16 cellular contexts compared by ENCODE assay signal in the genomic region with DNA sequence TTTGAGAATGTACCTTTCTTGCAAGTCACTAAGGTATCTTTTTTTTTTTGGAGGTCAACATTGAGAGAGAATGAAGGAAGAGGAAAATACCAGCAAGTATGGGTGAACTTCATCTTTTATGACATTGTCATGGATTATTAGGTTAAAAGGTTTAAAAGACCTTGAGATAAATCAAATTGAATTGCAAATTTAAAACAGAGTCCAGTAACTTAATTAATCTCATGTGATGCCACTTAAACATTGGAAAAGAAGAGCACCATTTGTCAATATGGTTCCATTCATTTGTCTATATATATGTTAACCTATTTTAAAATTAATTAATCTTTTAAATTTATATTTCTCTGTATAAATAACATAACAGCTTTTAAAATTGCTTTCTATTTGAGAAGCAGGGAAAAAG.
A peak's percentile ranks its signal among the peaks of the same experiment; 100 is the strongest.
DNase-seq lines count a peak whose midpoint lies in the region; ATAC-seq and TF ChIP-seq lines count a peak whose summit lies in the region.
"Had no signal": no experiment of that assay in that cellular context is flagged by ENCODE, and none has a peak within 500 bp of the region (broad histone marks: within the 10 kb centered on the region; RNA-seq: fewer than 3 reads in every experiment).

No MANE protein-coding gene starts in this region.

- peaks cover 63% of the 10 kb centered on the region for H3K4me1 ChIP-seq in A673 (ENCODE audit: insufficient read depth, low read length, poor library complexity, severe bottlenecking)
- H3K4me1 ChIP-seq in HUES6 (ENCODE audit: control insufficient read depth, insufficient read depth, low read length) = peaks cover 9% of the 10 kb centered on the region; the same call in 1 of the 2 replicates
- H3K4me1 ChIP-seq in SJSA1 (replicated peaks) = peaks cover 54% of the 10 kb centered on the region
- no peaks in the 10 kb centered on the region for H3K4me1 ChIP-seq in CD4-positive, alpha-beta memory T cell (ENCODE audit: insufficient read depth, low read length)

- H3K36me3 Mint-ChIP-seq in WTC11 = no peaks in the 10 kb centered on the region
- no peaks in the 10 kb centered on the region for H3K36me3 Mint-ChIP-seq in CD4-positive, alpha-beta memory T cell
- H3K36me3 Mint-ChIP-seq: CD8-positive, alpha-beta T cell had no signal

- H3K9me3 ChIP-seq in A673 (ENCODE audit: low read depth, low read length, poor library complexity, severe bottlenecking) = no peaks in the 10 kb centered on the region
- H3K9me3 ChIP-seq in HUES6 (ENCODE audit: control insufficient read depth, insufficient read depth, low read depth, low read length) = no peaks in the 10 kb centered on the region
- H3K9me3 ChIP-seq in SJSA1 (replicated peaks) = no peaks in the 10 kb centered on the region
- H3K9me3 ChIP-seq in CD4-positive, alpha-beta memory T cell (ENCODE audit: control insufficient read depth in 1 of 2, low read length in 2 of 2) = no peaks in the 10 kb centered on the region

- CTCF ChIA-PET in A673 (lab: Charles Lee) = no interaction called here
- CTCF ChIA-PET in WTC11 (lab: Charles Lee) = no interaction called here
- CTCF ChIA-PET in CD4-positive, alpha-beta memory T cell (lab: Charles Lee; ENCODE audit: partially characterized antibody) = no interaction called here

- H3K4me3 ChIP-seq in A673 (ENCODE audit: low read depth, low read length, poor library complexity, severe bottlenecking) (no peak overlapping the region), HUES6 (ENCODE audit: low read depth, low read length) (no peak overlapping the region), SJSA1 (no peak overlapping the region)
- H3K4me3 ChIP-seq in CD4-positive, alpha-beta memory T cell (ENCODE audit: low read length in 2 of 2) = no peak overlapping the region

- DNase-seq in A673 (ENCODE audit: low spot score) (no peak), SJSA1 (ENCODE audit: low read depth in 1 of 2, low spot score in 2 of 2) (no peak), WTC11 (ENCODE audit: low spot score) (no peak)
- no peak for DNase-seq in activated naive CD4-positive, alpha-beta T cell treated with anti-CD3 and anti-CD28 coated beads, Interleukin-2, amount 50 U/mL, for 16 hours
- DNase-seq in CD4-positive, alpha-beta memory T cell = no peak
- DNase-seq: C1 segment of cervical spinal cord; CD8-positive, alpha-beta T cell; COR-L47; DMS153; DMS79 treated with DMSO at 0.1 percent for 48 hours; EL had no signal

- no peak for TF ChIP-seq CTCF in A673 (conservative IDR thresholded peaks at IDR 0.05; ENCODE audit: low read depth, low read length)
- TF ChIP-seq CTCF in WTC11 (IDR thresholded peaks at IDR 0.05) = no peak

- peak overlapping the region; percentile 76 for H3K27ac Mint-ChIP-seq in WTC11
- H3K27ac Mint-ChIP-seq in CD4-positive, alpha-beta memory T cell = no peak overlapping the region
- H3K27ac Mint-ChIP-seq: B cell; CD8-positive, alpha-beta T cell had no signal

- intact Hi-C loops in A673 (cut with micrococcal nuclease; ENCODE audit: unreplicated experiment) = no loop called here
- intact Hi-C loops in CD4-positive, alpha-beta memory T cell (cut with micrococcal nuclease) = no loop called here

- H3K36me3 ChIP-seq in A673 (ENCODE audit: insufficient read depth, low read length, poor library complexity, severe bottlenecking) (no peaks in the 10 kb centered on the region), HUES6 (ENCODE audit: control insufficient read depth, insufficient read depth, low read length) (no peaks in the 10 kb centered on the region), SJSA1 (no peaks in the 10 kb centered on the region)
- no peaks in the 10 kb centered on the region for H3K36me3 ChIP-seq in CD4-positive, alpha-beta memory T cell (ENCODE audit: insufficient read depth, low read length)

- H3K27me3 ChIP-seq in A673 (replicated peaks; ENCODE audit: insufficient read depth, low read depth, low read length, poor library complexity) = no peaks in the 10 kb centered on the region
- no peaks in the 10 kb centered on the region for H3K27me3 ChIP-seq in HUES6 (ENCODE audit: control insufficient read depth, insufficient read depth, low read length)
- H3K27me3 ChIP-seq in SJSA1 (replicated peaks) = no peaks in the 10 kb centered on the region
- no peaks in the 10 kb centered on the region for H3K27me3 ChIP-seq in CD4-positive, alpha-beta memory T cell (ENCODE audit: insufficient read depth, low read length)

- no peaks in the 10 kb centered on the region for H3K27me3 Mint-ChIP-seq in WTC11 (ENCODE audit: low read depth)
- H3K27me3 Mint-ChIP-seq in CD4-positive, alpha-beta memory T cell = peaks cover 1 to 9% of the 10 kb centered on the region in 2 donors

- POLR2A ChIA-PET in A673 (lab: Charles Lee; ENCODE audit: low non-redundant PET) = no interaction called here
- POLR2A ChIA-PET in WTC11 (lab: Charles Lee) = interaction anchor here (0.7 to 0.8 kb wide), 2 partner anchors 305 to 354 kb away, joined by 3 read pairs; no protein-coding TSS in a partner anchor
- POLR2A ChIA-PET in CD4-positive, alpha-beta memory T cell (lab: Charles Lee; ENCODE audit: partially characterized antibody) = no interaction called here

- H3K9ac ChIP-seq in HUES6 (ENCODE audit: low read length) = no peak overlapping the region

- H3K4me1 Mint-ChIP-seq in WTC11 = peaks cover 33% of the 10 kb centered on the region
- H3K4me1 Mint-ChIP-seq in CD4-positive, alpha-beta memory T cell = no peaks in the 10 kb centered on the region
- H3K4me1 Mint-ChIP-seq: B cell had no signal

- H3K9me3 Mint-ChIP-seq in WTC11 = no peaks in the 10 kb centered on the region
- H3K9me3 Mint-ChIP-seq in CD4-positive, alpha-beta memory T cell = peaks cover 0 to 3% (median 0%) of the 10 kb centered on the region in 8 donors
- H3K9me3 Mint-ChIP-seq: CD8-positive, alpha-beta T cell had no signal

- H3K27ac ChIP-seq in A673 (ENCODE audit: low read depth, low read length, poor library complexity, severe bottlenecking) = peak overlapping the region; percentile 65
- peak overlapping the region; percentile 46; the same call in 1 of the 2 replicates for H3K27ac ChIP-seq in HUES6 (ENCODE audit: low read depth, low read length)
- H3K27ac ChIP-seq in SJSA1 = peak overlapping the region; percentile 15; the same call in 1 of the 2 replicates
- no peak overlapping the region for H3K27ac ChIP-seq in CD4-positive, alpha-beta memory T cell (ENCODE audit: low read depth, low read length)

- BruUV-seq in A673 (replicated peaks; lab: Mats Ljungman, UMichigan) = no TSS peak

- no peak for ATAC-seq in WTC11
- ATAC-seq in HG02973 (IDR thresholded peaks at IDR 0.05; ENCODE audit: unreplicated experiment) = no peak
- no peak for ATAC-seq in GM21717 (IDR thresholded peaks at IDR 0.05; ENCODE audit: unreplicated experiment)
- ATAC-seq: CD8-positive, alpha-beta T cell; HepG2 had no signal

- no peak overlapping the region for H3K4me3 Mint-ChIP-seq in WTC11
- no peak overlapping the region for H3K4me3 Mint-ChIP-seq in CD4-positive, alpha-beta memory T cell
- H3K4me3 Mint-ChIP-seq: B cell; CD8-positive, alpha-beta T cell had no signal

TF ChIP-seq in WTC11, 78 proteins besides CTCF, POLR2A, EP300 and RAD21 (continues in another document):
- TF ChIP-seq, protein P1, sequence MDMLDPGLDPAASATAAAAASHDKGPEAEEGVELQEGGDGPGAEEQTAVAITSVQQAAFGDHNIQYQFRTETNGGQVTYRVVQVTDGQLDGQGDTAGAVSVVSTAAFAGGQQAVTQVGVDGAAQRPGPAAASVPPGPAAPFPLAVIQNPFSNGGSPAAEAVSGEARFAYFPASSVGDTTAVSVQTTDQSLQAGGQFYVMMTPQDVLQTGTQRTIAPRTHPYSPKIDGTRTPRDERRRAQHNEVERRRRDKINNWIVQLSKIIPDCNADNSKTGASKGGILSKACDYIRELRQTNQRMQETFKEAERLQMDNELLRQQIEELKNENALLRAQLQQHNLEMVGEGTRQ (CRISPR knock-in tag; IDR thresholded peaks at IDR 0.05) = no peak
- TF ChIP-seq, protein P2, sequence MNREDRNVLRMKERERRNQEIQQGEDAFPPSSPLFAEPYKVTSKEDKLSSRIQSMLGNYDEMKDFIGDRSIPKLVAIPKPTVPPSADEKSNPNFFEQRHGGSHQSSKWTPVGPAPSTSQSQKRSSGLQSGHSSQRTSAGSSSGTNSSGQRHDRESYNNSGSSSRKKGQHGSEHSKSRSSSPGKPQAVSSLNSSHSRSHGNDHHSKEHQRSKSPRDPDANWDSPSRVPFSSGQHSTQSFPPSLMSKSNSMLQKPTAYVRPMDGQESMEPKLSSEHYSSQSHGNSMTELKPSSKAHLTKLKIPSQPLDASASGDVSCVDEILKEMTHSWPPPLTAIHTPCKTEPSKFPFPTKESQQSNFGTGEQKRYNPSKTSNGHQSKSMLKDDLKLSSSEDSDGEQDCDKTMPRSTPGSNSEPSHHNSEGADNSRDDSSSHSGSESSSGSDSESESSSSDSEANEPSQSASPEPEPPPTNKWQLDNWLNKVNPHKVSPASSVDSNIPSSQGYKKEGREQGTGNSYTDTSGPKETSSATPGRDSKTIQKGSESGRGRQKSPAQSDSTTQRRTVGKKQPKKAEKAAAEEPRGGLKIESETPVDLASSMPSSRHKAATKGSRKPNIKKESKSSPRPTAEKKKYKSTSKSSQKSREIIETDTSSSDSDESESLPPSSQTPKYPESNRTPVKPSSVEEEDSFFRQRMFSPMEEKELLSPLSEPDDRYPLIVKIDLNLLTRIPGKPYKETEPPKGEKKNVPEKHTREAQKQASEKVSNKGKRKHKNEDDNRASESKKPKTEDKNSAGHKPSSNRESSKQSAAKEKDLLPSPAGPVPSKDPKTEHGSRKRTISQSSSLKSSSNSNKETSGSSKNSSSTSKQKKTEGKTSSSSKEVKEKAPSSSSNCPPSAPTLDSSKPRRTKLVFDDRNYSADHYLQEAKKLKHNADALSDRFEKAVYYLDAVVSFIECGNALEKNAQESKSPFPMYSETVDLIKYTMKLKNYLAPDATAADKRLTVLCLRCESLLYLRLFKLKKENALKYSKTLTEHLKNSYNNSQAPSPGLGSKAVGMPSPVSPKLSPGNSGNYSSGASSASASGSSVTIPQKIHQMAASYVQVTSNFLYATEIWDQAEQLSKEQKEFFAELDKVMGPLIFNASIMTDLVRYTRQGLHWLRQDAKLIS (CRISPR knock-in tag; IDR thresholded peaks at IDR 0.05; ENCODE audit: borderline replicate concordance) = no peak
- TF ChIP-seq, protein P3, sequence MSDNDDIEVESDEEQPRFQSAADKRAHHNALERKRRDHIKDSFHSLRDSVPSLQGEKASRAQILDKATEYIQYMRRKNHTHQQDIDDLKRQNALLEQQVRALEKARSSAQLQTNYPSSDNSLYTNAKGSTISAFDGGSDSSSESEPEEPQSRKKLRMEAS (CRISPR knock-in tag; IDR thresholded peaks at IDR 0.05) = no peak
- TF ChIP-seq E2F5 (CRISPR knock-in tag; IDR thresholded peaks at IDR 0.05) = no peak
